17 cellular contexts compared by ENCODE assay signal in the genomic region with DNA sequence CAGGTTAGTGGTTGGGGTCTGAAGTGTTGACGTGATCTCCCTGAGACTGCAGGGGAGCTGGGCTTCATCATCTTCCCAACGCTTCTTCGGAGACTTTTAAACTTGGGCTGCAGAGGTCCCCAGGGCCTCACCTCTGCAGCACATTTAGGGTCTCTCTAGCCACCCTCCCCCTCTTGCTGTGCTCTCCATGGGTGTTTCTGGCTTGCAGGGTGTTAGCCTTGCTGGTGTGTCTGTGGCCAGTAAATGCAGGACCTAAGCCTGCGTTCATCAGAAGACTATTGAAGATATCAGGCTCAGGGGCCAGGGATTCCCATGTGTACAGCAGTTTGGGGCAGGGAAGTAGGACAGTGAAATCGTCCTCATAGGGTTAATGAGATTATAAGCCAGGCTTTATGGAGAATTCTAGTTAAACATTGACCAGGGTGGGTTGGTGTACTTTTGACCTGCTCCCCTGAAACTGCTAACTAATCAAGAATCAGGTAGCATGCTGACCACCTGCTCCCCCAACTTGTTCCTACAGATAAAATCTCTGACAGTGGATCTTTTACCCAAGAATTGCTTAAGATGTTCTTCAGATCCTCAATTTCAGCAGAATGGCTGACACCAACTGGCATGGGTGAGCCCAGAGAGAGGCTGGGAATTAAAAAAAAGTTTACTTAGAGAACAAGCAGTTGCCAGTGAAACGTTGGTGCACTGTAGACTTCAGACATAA. TPM values are rescaled to one million over a fixed set of nuclear protein-coding genes. Genes with fewer than 3 reads are reported as not detected.
"Had no signal": no experiment of that assay in that cellular context is flagged by ENCODE, and none has a peak within 500 bp of the region (broad histone marks: within the 10 kb centered on the region; RNA-seq: fewer than 3 reads in every experiment).

No MANE protein-coding gene starts in this region.

- H3K27ac ChIP-seq: ovary, skin epidermis, uterus had no signal

- DNase-seq: activated CD4-positive, alpha-beta T cell treated with anti-CD3 and anti-CD28 coated beads for 48 hours; activated naive CD4-positive, alpha-beta T cell treated with anti-CD3 and anti-CD28 coated beads, Interleukin-2, amount 10 ng/mL, durations not matched to agents 7 days and 5 days; amygdala; cortex of kidney; effector memory CD8-positive, alpha-beta T cell; erythroblast; hypothalamus; left cardiac atrium; ovary; T-cell; uterus had no signal

- H3K27ac Mint-ChIP-seq: activated naive CD4-positive, alpha-beta T cell treated with anti-CD3 and anti-CD28 coated beads, Interleukin-2, amount 10 ng/mL, durations not matched to agents 7 days and 5 days; activated T-helper 2 cell treated with anti-CD3 and anti-CD28 coated beads, Interferon-gamma antibody, Interleukin-2, Interleukin-4, amounts not matched to agents 10 μg/mL and 5 μg/mL and 100 μg/mL, durations not matched to agents 14 hours and 24 hours and 36 hours; brain; effector memory CD8-positive, alpha-beta T cell; T-cell had no signal

- H3K4me3 Mint-ChIP-seq: activated naive CD4-positive, alpha-beta T cell treated with anti-CD3 and anti-CD28 coated beads, Interleukin-2, amount 10 ng/mL, durations not matched to agents 7 days and 5 days; brain; central memory CD8-positive, alpha-beta T cell; effector memory CD8-positive, alpha-beta T cell; T-cell had no signal

- H3K36me3 ChIP-seq: ovary, uterus had no signal

- H3K36me3 Mint-ChIP-seq: activated naive CD4-positive, alpha-beta T cell treated with anti-CD3 and anti-CD28 coated beads, Interleukin-2, amount 10 ng/mL, durations not matched to agents 7 days and 5 days; brain had no signal

- H3K27me3 ChIP-seq: ovary, uterus had no signal

- H3K4me3 ChIP-seq: ovary, skin epidermis, uterus had no signal

- H3K9me3 ChIP-seq: uterus had no signal

RNA-seq across cellular contexts. Expression of a gene that starts 3.8 kb away (rescaled TPM):
- total RNA-seq: activated T-helper 2 cell treated with anti-CD3 and anti-CD28 coated beads, Interferon-gamma antibody, Interleukin-2, Interleukin-4, amounts not matched to agents 10 μg/mL and 5 μg/mL and 100 μg/mL, durations not matched to agents 14 hours and 24 hours and 36 hours; T-cell had no signal
- polyA plus RNA-seq: neural cell had no signal

RNA-seq across cellular contexts. Expression of a gene that starts 57.2 kb away (rescaled TPM):
- total RNA-seq: activated T-helper 2 cell treated with anti-CD3 and anti-CD28 coated beads, Interferon-gamma antibody, Interleukin-2, Interleukin-4, amounts not matched to agents 10 μg/mL and 5 μg/mL and 100 μg/mL, durations not matched to agents 14 hours and 24 hours and 36 hours; renal cortical epithelial cell; T-cell had no signal
- polyA plus RNA-seq: neural cell had no signal
